ENCODE assay signal across 1 cellular context in the genomic region with DNA sequence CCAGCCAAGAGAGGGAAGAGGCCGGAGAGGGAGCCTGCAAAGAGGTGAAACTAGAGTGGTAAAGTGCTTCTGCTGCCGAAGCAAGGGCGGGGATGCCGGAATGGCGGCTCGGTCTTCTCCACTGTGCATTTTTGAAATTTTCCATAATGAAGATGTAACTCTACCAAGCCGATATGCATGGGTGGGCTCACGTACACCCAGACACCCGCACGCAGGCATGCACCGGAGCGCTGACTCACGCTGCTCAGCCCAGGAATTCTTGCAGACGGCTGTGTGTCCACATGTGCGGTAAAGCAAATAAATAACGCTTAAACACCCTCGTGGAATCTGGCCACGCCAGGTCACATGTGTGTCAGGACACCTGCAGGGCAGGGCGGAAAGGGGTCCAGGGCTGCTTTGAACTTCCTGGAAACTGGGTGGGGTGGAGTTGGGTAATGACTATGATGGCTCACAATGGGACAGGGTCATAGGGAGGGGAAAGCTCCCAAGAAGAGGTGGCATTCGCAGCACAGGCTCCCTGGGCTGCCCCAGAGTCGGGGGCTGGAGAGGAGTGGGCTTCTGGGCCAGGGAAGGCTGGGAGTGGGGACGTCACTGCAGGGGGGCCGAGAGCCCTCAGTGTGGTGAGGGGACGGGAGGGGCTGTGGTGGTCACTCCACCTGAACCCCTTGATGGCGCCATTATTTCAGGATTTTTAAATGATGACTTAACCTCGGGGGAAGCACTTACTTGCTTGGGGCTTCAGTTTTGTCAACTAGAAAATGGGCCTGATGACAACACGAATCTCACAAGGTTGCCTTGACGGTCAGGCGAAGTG.
A peak's percentile ranks its signal among the peaks of the same experiment; 100 is the strongest.
TF ChIP-seq lines count a peak whose summit lies in the region.

No MANE protein-coding gene starts in this region.

TF ChIP-seq in HepG2, 621 proteins besides CTCF, POLR2A, EP300 and RAD21 (continued from another document and continues in another):
- TF ChIP-seq ZNF280B (CRISPR knock-in tag; IDR thresholded peaks at IDR 0.05; ENCODE audit: borderline replicate concordance) = peak; percentile 64; the same call in 1 of the 2 replicates
- peak; percentile 75 for TF ChIP-seq HNF4A (CRISPR knock-in tag; IDR thresholded peaks at IDR 0.05)
- TF ChIP-seq ZNF710 (CRISPR knock-in tag; IDR thresholded peaks at IDR 0.05; ENCODE audit: borderline replicate concordance) = peak; percentile 75; the same call in 1 of the 2 replicates
- TF ChIP-seq U2AF1 (optimal IDR thresholded peaks at IDR 0.05; ENCODE audit: low read depth, low read length) = peak; percentile 72
- TF ChIP-seq IRX3 (CRISPR knock-in tag; IDR thresholded peaks at IDR 0.05; ENCODE audit: borderline replicate concordance, low read depth) = no peak
- TF ChIP-seq FOXO4 (CRISPR knock-in tag; conservative IDR thresholded peaks at IDR 0.05) = 0 out of 2 replicates have a peak, but pooled peaks have one; percentile 69
- TF ChIP-seq SRSF4 (IDR thresholded peaks at IDR 0.05; ENCODE audit: low read depth, low read length, poor library complexity, severe bottlenecking) = no peak
- TF ChIP-seq, protein P1, sequence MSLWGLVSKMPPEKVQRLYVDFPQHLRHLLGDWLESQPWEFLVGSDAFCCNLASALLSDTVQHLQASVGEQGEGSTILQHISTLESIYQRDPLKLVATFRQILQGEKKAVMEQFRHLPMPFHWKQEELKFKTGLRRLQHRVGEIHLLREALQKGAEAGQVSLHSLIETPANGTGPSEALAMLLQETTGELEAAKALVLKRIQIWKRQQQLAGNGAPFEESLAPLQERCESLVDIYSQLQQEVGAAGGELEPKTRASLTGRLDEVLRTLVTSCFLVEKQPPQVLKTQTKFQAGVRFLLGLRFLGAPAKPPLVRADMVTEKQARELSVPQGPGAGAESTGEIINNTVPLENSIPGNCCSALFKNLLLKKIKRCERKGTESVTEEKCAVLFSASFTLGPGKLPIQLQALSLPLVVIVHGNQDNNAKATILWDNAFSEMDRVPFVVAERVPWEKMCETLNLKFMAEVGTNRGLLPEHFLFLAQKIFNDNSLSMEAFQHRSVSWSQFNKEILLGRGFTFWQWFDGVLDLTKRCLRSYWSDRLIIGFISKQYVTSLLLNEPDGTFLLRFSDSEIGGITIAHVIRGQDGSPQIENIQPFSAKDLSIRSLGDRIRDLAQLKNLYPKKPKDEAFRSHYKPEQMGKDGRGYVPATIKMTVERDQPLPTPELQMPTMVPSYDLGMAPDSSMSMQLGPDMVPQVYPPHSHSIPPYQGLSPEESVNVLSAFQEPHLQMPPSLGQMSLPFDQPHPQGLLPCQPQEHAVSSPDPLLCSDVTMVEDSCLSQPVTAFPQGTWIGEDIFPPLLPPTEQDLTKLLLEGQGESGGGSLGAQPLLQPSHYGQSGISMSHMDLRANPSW (CRISPR knock-in tag; IDR thresholded peaks at IDR 0.05; ENCODE audit: borderline replicate concordance) = peak; percentile 98; the same call in 1 of the 2 replicates
- TF ChIP-seq, protein P2, sequence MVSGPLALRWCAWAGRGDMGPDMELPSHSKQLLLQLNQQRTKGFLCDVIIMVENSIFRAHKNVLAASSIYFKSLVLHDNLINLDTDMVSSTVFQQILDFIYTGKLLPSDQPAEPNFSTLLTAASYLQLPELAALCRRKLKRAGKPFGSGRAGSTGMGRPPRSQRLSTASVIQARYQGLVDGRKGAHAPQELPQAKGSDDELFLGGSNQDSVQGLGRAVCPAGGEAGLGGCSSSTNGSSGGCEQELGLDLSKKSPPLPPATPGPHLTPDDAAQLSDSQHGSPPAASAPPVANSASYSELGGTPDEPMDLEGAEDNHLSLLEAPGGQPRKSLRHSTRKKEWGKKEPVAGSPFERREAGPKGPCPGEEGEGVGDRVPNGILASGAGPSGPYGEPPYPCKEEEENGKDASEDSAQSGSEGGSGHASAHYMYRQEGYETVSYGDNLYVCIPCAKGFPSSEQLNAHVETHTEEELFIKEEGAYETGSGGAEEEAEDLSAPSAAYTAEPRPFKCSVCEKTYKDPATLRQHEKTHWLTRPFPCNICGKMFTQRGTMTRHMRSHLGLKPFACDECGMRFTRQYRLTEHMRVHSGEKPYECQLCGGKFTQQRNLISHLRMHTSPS (CRISPR knock-in tag; IDR thresholded peaks at IDR 0.05; ENCODE audit: low read depth) = peak; percentile 89; the same call in 1 of the 2 replicates
- TF ChIP-seq ZFY (CRISPR knock-in tag; IDR thresholded peaks at IDR 0.05) = no peak
- peak; percentile 98; the same call in 1 of the 2 replicates for TF ChIP-seq ZNF543 (CRISPR knock-in tag; IDR thresholded peaks at IDR 0.05)
- peak; percentile 96 for TF ChIP-seq TGIF2 (CRISPR knock-in tag; IDR thresholded peaks at IDR 0.05)
- TF ChIP-seq GATAD2A (CRISPR knock-in tag; IDR thresholded peaks at IDR 0.05) = peak; percentile 99
- peak; percentile 80 for TF ChIP-seq NFAT5 (CRISPR knock-in tag; IDR thresholded peaks at IDR 0.05)
- TF ChIP-seq NFE2L1 (CRISPR knock-in tag; IDR thresholded peaks at IDR 0.05; ENCODE audit: borderline replicate concordance) = peak; percentile 98
- peak; percentile 99 for TF ChIP-seq ZNF772 (CRISPR knock-in tag; IDR thresholded peaks at IDR 0.05)
- TF ChIP-seq ATM (IDR thresholded peaks at IDR 0.05; ENCODE audit: borderline replicate concordance) = no peak
- TF ChIP-seq ZNF260 (CRISPR knock-in tag; IDR thresholded peaks at IDR 0.05; ENCODE audit: borderline replicate concordance, low read depth) = no peak
- peak; percentile 89 for TF ChIP-seq ZNF547 (CRISPR knock-in tag; IDR thresholded peaks at IDR 0.05)
- peak; percentile 75; the same call in 1 of the 2 replicates for TF ChIP-seq ZNF281 (CRISPR knock-in tag; IDR thresholded peaks at IDR 0.05; ENCODE audit: borderline replicate concordance)
- TF ChIP-seq ONECUT2 (CRISPR knock-in tag; IDR thresholded peaks at IDR 0.05) = no peak
- TF ChIP-seq ZMYM2 (CRISPR knock-in tag; IDR thresholded peaks at IDR 0.05) = peak; percentile 98
- TF ChIP-seq NFYB (CRISPR knock-in tag; IDR thresholded peaks at IDR 0.05) = no peak
- TF ChIP-seq ZNF274 (CRISPR knock-in tag; IDR thresholded peaks at IDR 0.05) = peak; percentile 66; the same call in 1 of the 2 replicates
- TF ChIP-seq, protein P3, sequence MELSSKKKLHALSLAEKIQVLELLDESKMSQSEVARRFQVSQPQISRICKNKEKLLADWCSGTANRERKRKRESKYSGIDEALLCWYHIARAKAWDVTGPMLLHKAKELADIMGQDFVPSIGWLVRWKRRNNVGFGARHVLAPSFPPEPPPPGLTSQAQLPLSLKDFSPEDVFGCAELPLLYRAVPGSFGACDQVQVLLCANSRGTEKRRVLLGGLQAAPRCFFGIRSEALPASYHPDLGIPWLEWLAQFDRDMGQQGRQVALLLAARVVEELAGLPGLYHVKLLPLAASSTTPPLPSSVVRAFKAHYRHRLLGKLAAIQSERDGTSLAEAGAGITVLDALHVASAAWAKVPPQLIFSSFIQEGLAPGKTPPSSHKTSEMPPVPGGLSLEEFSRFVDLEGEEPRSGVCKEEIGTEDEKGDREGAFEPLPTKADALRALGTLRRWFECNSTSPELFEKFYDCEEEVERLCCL (CRISPR knock-in tag; IDR thresholded peaks at IDR 0.05; ENCODE audit: borderline replicate concordance) = peak; percentile 86; the same call in 1 of the 2 replicates
- peak; percentile 90; the same call in 1 of the 2 replicates for TF ChIP-seq ZNF331 (CRISPR knock-in tag; IDR thresholded peaks at IDR 0.05)
- peak; percentile 97 for TF ChIP-seq ZNF589 (CRISPR knock-in tag; conservative IDR thresholded peaks at IDR 0.05)
- TF ChIP-seq, protein P4, sequence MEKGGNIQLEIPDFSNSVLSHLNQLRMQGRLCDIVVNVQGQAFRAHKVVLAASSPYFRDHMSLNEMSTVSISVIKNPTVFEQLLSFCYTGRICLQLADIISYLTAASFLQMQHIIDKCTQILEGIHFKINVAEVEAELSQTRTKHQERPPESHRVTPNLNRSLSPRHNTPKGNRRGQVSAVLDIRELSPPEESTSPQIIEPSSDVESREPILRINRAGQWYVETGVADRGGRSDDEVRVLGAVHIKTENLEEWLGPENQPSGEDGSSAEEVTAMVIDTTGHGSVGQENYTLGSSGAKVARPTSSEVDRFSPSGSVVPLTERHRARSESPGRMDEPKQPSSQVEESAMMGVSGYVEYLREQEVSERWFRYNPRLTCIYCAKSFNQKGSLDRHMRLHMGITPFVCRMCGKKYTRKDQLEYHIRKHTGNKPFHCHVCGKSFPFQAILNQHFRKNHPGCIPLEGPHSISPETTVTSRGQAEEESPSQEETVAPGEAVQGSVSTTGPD (CRISPR knock-in tag; IDR thresholded peaks at IDR 0.05) = 0 out of 2 replicates have a peak, but pooled peaks have one; percentile 76
